Comparison of ENCODE assay signal across 1 cellular context in the genomic region with DNA sequence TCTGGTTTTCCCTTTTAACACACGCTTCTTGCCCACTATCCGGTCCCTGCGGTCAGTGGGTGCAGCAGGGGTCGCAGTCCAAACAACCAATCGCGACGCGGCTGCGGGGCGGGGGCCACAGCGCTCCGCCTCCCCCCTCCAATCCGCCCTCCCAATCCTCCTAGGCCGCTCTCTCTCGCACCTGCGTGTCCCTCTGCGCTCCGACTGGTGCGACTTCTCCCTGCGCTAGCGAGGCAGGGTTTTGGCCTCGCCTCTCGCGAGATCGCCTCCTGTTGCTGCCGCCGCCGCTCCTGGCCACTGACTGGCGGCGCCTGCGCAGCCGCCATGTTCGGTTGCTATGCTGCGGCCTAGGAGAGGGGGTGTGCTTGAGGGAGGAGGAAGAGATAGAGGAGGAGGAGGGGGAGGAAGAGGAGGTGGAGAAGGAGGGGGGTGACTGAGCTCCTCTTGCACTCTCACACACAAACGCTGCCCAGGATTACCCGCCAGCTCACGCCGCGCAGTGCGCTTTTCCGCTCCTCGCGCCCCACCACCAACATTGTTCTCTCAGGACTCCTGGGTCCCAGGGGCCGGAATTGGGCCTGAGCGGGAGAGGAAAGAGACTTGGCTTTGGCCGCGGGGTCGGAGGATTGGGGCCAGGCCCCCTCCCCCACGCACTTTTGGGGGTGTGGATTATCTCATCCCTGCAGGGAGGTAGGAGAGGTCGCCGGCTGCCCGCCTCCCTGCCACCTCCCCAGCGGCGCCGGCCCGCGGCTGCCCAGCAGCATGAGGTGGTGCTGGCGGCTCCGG.
TF ChIP-seq lines count a peak whose summit lies in the region.

A gene with protein sequence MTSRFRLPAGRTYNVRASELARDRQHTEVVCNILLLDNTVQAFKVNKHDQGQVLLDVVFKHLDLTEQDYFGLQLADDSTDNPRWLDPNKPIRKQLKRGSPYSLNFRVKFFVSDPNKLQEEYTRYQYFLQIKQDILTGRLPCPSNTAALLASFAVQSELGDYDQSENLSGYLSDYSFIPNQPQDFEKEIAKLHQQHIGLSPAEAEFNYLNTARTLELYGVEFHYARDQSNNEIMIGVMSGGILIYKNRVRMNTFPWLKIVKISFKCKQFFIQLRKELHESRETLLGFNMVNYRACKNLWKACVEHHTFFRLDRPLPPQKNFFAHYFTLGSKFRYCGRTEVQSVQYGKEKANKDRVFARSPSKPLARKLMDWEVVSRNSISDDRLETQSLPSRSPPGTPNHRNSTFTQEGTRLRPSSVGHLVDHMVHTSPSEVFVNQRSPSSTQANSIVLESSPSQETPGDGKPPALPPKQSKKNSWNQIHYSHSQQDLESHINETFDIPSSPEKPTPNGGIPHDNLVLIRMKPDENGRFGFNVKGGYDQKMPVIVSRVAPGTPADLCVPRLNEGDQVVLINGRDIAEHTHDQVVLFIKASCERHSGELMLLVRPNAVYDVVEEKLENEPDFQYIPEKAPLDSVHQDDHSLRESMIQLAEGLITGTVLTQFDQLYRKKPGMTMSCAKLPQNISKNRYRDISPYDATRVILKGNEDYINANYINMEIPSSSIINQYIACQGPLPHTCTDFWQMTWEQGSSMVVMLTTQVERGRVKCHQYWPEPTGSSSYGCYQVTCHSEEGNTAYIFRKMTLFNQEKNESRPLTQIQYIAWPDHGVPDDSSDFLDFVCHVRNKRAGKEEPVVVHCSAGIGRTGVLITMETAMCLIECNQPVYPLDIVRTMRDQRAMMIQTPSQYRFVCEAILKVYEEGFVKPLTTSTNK (plus strand): TSS at position 472 of the 786 bp plus-strand sequence. CDS start 49,932 bp downstream, outside the sequence.

TF ChIP-seq in HepG2, 621 proteins besides CTCF, POLR2A, EP300 and RAD21 (continued from another document and continues in another):
- TF ChIP-seq, protein P1, sequence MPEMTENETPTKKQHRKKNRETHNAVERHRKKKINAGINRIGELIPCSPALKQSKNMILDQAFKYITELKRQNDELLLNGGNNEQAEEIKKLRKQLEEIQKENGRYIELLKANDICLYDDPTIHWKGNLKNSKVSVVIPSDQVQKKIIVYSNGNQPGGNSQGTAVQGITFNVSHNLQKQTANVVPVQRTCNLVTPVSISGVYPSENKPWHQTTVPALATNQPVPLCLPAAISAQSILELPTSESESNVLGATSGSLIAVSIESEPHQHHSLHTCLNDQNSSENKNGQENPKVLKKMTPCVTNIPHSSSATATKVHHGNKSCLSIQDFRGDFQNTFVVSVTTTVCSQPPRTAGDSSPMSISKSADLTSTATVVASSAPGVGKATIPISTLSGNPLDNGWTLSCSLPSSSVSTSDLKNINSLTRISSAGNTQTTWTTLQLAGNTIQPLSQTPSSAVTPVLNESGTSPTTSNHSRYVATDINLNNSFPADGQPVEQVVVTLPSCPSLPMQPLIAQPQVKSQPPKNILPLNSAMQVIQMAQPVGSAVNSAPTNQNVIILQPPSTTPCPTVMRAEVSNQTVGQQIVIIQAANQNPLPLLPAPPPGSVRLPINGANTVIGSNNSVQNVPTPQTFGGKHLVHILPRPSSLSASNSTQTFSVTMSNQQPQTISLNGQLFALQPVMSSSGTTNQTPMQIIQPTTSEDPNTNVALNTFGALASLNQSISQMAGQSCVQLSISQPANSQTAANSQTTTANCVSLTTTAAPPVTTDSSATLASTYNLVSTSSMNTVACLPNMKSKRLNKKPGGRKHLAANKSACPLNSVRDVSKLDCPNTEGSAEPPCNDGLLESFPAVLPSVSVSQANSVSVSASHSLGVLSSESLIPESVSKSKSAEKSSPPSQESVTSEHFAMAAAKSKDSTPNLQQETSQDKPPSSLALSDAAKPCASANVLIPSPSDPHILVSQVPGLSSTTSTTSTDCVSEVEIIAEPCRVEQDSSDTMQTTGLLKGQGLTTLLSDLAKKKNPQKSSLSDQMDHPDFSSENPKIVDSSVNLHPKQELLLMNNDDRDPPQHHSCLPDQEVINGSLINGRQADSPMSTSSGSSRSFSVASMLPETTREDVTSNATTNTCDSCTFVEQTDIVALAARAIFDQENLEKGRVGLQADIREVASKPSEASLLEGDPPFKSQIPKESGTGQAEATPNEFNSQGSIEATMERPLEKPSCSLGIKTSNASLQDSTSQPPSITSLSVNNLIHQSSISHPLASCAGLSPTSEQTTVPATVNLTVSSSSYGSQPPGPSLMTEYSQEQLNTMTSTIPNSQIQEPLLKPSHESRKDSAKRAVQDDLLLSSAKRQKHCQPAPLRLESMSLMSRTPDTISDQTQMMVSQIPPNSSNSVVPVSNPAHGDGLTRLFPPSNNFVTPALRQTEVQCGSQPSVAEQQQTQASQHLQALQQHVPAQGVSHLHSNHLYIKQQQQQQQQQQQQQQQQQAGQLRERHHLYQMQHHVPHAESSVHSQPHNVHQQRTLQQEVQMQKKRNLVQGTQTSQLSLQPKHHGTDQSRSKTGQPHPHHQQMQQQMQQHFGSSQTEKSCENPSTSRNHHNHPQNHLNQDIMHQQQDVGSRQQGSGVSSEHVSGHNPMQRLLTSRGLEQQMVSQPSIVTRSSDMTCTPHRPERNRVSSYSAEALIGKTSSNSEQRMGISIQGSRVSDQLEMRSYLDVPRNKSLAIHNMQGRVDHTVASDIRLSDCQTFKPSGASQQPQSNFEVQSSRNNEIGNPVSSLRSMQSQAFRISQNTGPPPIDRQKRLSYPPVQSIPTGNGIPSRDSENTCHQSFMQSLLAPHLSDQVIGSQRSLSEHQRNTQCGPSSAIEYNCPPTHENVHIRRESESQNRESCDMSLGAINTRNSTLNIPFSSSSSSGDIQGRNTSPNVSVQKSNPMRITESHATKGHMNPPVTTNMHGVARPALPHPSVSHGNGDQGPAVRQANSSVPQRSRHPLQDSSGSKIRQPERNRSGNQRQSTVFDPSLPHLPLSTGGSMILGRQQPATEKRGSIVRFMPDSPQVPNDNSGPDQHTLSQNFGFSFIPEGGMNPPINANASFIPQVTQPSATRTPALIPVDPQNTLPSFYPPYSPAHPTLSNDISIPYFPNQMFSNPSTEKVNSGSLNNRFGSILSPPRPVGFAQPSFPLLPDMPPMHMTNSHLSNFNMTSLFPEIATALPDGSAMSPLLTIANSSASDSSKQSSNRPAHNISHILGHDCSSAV (CRISPR knock-in tag; IDR thresholded peaks at IDR 0.05; ENCODE audit: borderline replicate concordance), result peak; percentile 35; the same call in 1 of the 2 replicates
- TF ChIP-seq ZNF605 (CRISPR knock-in tag; IDR thresholded peaks at IDR 0.05) (peak; percentile 93), CREM (IDR thresholded peaks at IDR 0.05) (peak; percentile 68; the same call in 1 of the 2 replicates), CREM (CRISPR knock-in tag; IDR thresholded peaks at IDR 0.05) (no peak), SALL1 (CRISPR knock-in tag; IDR thresholded peaks at IDR 0.05) (peak; percentile 98), CEBPB (IDR thresholded peaks at IDR 0.05; ENCODE audit: borderline replicate concordance, low read depth, low read length) (no peak), ZNF546 (CRISPR knock-in tag; conservative IDR thresholded peaks at IDR 0.05) (0 out of 2 replicates have a peak, but pooled peaks have one; percentile 66), CBX2 (IDR thresholded peaks at IDR 0.05; ENCODE audit: low read depth, low read length) (peak; percentile 63; the same call in 1 of the 2 replicates), CBX2 (CRISPR knock-in tag; IDR thresholded peaks at IDR 0.05; ENCODE audit: low read depth) (no peak), ZNF768 (CRISPR knock-in tag; IDR thresholded peaks at IDR 0.05) (peak; percentile 64; the same call in 1 of the 2 replicates)
- TF ChIP-seq, protein P2, sequence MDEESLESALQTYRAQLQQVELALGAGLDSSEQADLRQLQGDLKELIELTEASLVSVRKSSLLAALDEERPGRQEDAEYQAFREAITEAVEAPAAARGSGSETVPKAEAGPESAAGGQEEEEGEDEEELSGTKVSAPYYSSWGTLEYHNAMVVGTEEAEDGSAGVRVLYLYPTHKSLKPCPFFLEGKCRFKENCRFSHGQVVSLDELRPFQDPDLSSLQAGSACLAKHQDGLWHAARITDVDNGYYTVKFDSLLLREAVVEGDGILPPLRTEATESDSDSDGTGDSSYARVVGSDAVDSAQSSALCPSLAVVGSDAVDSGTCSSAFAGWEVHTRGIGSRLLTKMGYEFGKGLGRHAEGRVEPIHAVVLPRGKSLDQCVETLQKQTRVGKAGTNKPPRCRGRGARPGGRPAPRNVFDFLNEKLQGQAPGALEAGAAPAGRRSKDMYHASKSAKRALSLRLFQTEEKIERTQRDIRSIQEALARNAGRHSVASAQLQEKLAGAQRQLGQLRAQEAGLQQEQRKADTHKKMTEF (CRISPR knock-in tag; IDR thresholded peaks at IDR 0.05), result peak; percentile 98
- TF ChIP-seq, protein P3, sequence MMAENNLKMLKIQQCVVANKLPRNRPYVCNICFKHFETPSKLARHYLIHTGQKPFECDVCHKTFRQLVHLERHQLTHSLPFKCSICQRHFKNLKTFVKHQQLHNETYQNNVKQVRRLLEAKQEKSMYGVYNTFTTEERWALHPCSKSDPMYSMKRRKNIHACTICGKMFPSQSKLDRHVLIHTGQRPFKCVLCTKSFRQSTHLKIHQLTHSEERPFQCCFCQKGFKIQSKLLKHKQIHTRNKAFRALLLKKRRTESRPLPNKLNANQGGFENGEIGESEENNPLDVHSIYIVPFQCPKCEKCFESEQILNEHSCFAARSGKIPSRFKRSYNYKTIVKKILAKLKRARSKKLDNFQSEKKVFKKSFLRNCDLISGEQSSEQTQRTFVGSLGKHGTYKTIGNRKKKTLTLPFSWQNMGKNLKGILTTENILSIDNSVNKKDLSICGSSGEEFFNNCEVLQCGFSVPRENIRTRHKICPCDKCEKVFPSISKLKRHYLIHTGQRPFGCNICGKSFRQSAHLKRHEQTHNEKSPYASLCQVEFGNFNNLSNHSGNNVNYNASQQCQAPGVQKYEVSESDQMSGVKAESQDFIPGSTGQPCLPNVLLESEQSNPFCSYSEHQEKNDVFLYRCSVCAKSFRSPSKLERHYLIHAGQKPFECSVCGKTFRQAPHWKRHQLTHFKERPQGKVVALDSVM (CRISPR knock-in tag; IDR thresholded peaks at IDR 0.05), result peak; percentile 28; the same call in 1 of the 2 replicates
- TF ChIP-seq, protein P4, sequence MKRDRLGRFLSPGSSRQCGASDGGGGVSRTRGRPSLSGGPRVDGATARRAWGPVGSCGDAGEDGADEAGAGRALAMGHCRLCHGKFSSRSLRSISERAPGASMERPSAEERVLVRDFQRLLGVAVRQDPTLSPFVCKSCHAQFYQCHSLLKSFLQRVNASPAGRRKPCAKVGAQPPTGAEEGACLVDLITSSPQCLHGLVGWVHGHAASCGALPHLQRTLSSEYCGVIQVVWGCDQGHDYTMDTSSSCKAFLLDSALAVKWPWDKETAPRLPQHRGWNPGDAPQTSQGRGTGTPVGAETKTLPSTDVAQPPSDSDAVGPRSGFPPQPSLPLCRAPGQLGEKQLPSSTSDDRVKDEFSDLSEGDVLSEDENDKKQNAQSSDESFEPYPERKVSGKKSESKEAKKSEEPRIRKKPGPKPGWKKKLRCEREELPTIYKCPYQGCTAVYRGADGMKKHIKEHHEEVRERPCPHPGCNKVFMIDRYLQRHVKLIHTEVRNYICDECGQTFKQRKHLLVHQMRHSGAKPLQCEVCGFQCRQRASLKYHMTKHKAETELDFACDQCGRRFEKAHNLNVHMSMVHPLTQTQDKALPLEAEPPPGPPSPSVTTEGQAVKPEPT (CRISPR knock-in tag; IDR thresholded peaks at IDR 0.05; ENCODE audit: low read depth), result 0 out of 2 replicates have a peak, but pooled peaks have one; percentile 76
- TF ChIP-seq, protein P5, sequence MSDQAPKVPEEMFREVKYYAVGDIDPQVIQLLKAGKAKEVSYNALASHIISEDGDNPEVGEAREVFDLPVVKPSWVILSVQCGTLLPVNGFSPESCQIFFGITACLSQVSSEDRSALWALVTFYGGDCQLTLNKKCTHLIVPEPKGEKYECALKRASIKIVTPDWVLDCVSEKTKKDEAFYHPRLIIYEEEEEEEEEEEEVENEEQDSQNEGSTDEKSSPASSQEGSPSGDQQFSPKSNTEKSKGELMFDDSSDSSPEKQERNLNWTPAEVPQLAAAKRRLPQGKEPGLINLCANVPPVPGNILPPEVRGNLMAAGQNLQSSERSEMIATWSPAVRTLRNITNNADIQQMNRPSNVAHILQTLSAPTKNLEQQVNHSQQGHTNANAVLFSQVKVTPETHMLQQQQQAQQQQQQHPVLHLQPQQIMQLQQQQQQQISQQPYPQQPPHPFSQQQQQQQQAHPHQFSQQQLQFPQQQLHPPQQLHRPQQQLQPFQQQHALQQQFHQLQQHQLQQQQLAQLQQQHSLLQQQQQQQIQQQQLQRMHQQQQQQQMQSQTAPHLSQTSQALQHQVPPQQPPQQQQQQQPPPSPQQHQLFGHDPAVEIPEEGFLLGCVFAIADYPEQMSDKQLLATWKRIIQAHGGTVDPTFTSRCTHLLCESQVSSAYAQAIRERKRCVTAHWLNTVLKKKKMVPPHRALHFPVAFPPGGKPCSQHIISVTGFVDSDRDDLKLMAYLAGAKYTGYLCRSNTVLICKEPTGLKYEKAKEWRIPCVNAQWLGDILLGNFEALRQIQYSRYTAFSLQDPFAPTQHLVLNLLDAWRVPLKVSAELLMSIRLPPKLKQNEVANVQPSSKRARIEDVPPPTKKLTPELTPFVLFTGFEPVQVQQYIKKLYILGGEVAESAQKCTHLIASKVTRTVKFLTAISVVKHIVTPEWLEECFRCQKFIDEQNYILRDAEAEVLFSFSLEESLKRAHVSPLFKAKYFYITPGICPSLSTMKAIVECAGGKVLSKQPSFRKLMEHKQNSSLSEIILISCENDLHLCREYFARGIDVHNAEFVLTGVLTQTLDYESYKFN (CRISPR knock-in tag; conservative IDR thresholded peaks at IDR 0.05), result peak; percentile 84
- TF ChIP-seq, protein P6, sequence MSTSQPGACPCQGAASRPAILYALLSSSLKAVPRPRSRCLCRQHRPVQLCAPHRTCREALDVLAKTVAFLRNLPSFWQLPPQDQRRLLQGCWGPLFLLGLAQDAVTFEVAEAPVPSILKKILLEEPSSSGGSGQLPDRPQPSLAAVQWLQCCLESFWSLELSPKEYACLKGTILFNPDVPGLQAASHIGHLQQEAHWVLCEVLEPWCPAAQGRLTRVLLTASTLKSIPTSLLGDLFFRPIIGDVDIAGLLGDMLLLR (CRISPR knock-in tag; IDR thresholded peaks at IDR 0.05), result peak; percentile 45; the same call in 1 of the 2 replicates
- TF ChIP-seq, protein P7, sequence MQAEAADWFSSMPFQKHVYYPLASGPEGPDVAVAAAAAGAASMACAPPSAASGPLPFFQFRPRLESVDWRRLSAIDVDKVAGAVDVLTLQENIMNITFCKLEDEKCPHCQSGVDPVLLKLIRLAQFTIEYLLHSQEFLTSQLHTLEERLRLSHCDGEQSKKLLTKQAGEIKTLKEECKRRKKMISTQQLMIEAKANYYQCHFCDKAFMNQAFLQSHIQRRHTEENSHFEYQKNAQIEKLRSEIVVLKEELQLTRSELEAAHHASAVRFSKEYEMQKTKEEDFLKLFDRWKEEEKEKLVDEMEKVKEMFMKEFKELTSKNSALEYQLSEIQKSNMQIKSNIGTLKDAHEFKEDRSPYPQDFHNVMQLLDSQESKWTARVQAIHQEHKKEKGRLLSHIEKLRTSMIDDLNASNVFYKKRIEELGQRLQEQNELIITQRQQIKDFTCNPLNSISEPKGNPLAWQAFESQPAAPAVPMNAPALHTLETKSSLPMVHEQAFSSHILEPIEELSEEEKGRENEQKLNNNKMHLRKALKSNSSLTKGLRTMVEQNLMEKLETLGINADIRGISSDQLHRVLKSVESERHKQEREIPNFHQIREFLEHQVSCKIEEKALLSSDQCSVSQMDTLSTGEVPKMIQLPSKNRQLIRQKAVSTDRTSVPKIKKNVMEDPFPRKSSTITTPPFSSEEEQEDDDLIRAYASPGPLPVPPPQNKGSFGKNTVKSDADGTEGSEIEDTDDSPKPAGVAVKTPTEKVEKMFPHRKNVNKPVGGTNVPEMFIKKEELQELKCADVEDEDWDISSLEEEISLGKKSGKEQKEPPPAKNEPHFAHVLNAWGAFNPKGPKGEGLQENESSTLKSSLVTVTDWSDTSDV (CRISPR knock-in tag; IDR thresholded peaks at IDR 0.05), result no peak; the same call in 1 of the 2 replicates
- TF ChIP-seq, protein P8, sequence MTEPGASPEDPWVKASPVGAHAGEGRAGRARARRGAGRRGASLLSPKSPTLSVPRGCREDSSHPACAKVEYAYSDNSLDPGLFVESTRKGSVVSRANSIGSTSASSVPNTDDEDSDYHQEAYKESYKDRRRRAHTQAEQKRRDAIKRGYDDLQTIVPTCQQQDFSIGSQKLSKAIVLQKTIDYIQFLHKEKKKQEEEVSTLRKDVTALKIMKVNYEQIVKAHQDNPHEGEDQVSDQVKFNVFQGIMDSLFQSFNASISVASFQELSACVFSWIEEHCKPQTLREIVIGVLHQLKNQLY (CRISPR knock-in tag; IDR thresholded peaks at IDR 0.05), result peak; percentile 60; the same call in 1 of the 2 replicates
